Comparison of ENCODE assay signal across 8 cellular contexts in the genomic region with DNA sequence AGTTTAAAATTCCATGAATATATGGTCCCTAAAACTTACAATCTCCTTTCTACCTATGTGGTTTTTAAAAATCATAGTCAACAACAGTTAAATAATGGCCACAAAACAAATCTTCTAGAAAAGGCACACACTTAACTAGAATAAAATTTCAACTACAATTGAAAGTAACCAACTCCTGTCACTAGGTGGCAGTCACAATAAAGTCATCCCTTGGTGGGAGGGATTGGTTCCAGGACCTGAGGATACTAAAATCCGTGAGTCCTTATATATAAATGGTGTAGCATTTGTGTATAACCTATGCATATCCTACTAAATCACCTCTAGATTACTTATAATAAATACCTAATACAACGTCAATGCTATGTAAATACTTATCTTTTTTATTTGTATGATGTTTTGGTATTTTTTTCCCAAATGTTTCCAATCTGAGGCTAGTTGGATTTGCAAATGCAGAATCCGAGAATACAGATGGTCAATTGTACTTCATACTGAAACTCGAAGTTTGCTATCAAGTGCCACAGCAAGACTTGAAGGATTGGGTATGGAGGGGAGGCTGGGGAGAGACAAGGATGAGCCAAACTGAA.
DNase-seq lines count a peak whose midpoint lies in the region; ATAC-seq and TF ChIP-seq lines count a peak whose summit lies in the region.

No MANE protein-coding gene starts in this region.

- H3K27ac Mint-ChIP-seq in activated CD8-positive, alpha-beta memory T cell treated with anti-CD3 and anti-CD28 coated beads, Interleukin-2, amount 10 ng/mL, durations not matched to agents 7 days and 5 days = no peak overlapping the region

- in situ Hi-C loops in GM23248 (cut with MboI) = no loop called here

- no peaks in the 10 kb centered on the region for H3K9me3 ChIP-seq in GM23248 (ENCODE audit: low read depth)

- H3K79me2 ChIP-seq in GM23248 (ENCODE audit: insufficient read depth) = no peaks in the 10 kb centered on the region

- H3K27me3 ChIP-seq in GM23248 (replicated peaks; ENCODE audit: insufficient read depth) = no peaks in the 10 kb centered on the region

- H3K36me3 ChIP-seq in GM23248 (ENCODE audit: low read depth) = no peaks in the 10 kb centered on the region

- peaks cover 3% of the 10 kb centered on the region for H3K9me3 Mint-ChIP-seq in activated CD8-positive, alpha-beta memory T cell treated with anti-CD3 and anti-CD28 coated beads, Interleukin-2, amount 10 ng/mL, durations not matched to agents 7 days and 5 days (ENCODE audit: low read depth)

- H3K27ac ChIP-seq in GM23248 = 0 out of 2 replicates have a peak overlapping the region, but pooled peaks have one; percentile 0

- CTCF ChIA-PET in activated CD8-positive, alpha-beta memory T cell treated with anti-CD3 and anti-CD28 coated beads, Interleukin-2, amount 10 ng/mL, durations not matched to agents 7 days and 5 days (lab: Charles Lee) = no interaction called here

- peak overlapping the region; percentile 21 for H3K4me2 ChIP-seq in GM23248 (ENCODE audit: unreplicated experiment)

- no peak overlapping the region for H3K4me3 ChIP-seq in AG10803 (ENCODE audit: low read length)
- H3K4me3 ChIP-seq in GM23248 = no peak overlapping the region
- H3K4me3 ChIP-seq in cardiac fibroblast (replicated peaks in 1 of 2; ENCODE audit: low read depth in 2 of 2, low read length in 2 of 2) = no peak overlapping the region

- no peaks in the 10 kb centered on the region for H3K36me3 Mint-ChIP-seq in activated CD8-positive, alpha-beta memory T cell treated with anti-CD3 and anti-CD28 coated beads, Interleukin-2, amount 10 ng/mL, durations not matched to agents 7 days and 5 days

- peak overlapping the region; percentile 49 for H2AFZ ChIP-seq in GM23248

- no peaks in the 10 kb centered on the region for H4K20me1 ChIP-seq in GM23248 (ENCODE audit: insufficient read depth)

- DNase-seq in AG10803 (ENCODE audit: low read depth) (peak; percentile 58), GM23248 (peak; percentile 79), NCI-H774 (lab: John Stamatoyannopoulos, UW) (peak; percentile 33), cardiac fibroblast (ENCODE audit: low read depth in 2 of 2) (peak; percentile 65 to 74), left kidney (ENCODE audit: low read depth, low spot score) (peak; percentile 82)
- DNase-seq in activated CD8-positive, alpha-beta memory T cell treated with anti-CD3 and anti-CD28 coated beads, Interleukin-2, amount 10 ng/mL, durations not matched to agents 7 days and 5 days = no peak

- peak overlapping the region; percentile 0; the same call in 1 of the 2 replicates for H3K9ac ChIP-seq in GM23248

- no peaks in the 10 kb centered on the region for H3K27me3 Mint-ChIP-seq in activated CD8-positive, alpha-beta memory T cell treated with anti-CD3 and anti-CD28 coated beads, Interleukin-2, amount 10 ng/mL, durations not matched to agents 7 days and 5 days

- H3K4me1 ChIP-seq in GM23248 (ENCODE audit: insufficient read depth) = peaks cover 9% of the 10 kb centered on the region

- 4% methylated on average over 4 of the region's 4 CpGs for WGBS in GM23248 (ENCODE audit: low coverage in 1 of 2, low lambda C conversion rate in 2 of 2, missing lambda C conversion rate in 2 of 2), 2 experiments

- H3F3A ChIP-seq in GM23248 (ENCODE audit: insufficient read depth) = peaks cover 6% of the 10 kb centered on the region; the same call in 1 of the 2 replicates

- H3K9me2 ChIP-seq in GM23248 (ENCODE audit: insufficient read depth) = no peaks in the 10 kb centered on the region

- peak; percentile 80 for TF ChIP-seq CTCF in AG10803 (conservative IDR thresholded peaks at IDR 0.05; ENCODE audit: low read length)
- peak; percentile 63 for TF ChIP-seq CTCF in cardiac fibroblast (IDR thresholded peaks at IDR 0.05; ENCODE audit: low read depth, low read length)

- ATAC-seq in activated CD8-positive, alpha-beta memory T cell treated with anti-CD3 and anti-CD28 coated beads, Interleukin-2, amount 10 ng/mL, durations not matched to agents 7 days and 5 days = no peak
- ATAC-seq in GM18867 (IDR thresholded peaks at IDR 0.05; ENCODE audit: unreplicated experiment) (no peak), HG03520 (IDR thresholded peaks at IDR 0.05; ENCODE audit: unreplicated experiment) (no peak)

- H3K4me1 Mint-ChIP-seq in activated CD8-positive, alpha-beta memory T cell treated with anti-CD3 and anti-CD28 coated beads, Interleukin-2, amount 10 ng/mL, durations not matched to agents 7 days and 5 days = no peaks in the 10 kb centered on the region

- H3K4me3 Mint-ChIP-seq in activated CD8-positive, alpha-beta memory T cell treated with anti-CD3 and anti-CD28 coated beads, Interleukin-2, amount 10 ng/mL, durations not matched to agents 7 days and 5 days = no peak overlapping the region
